Comparison of ENCODE assay signal across 10 cellular contexts in genomic region chr3:143998266-143998665, GRCh38. TPM values are rescaled to one million over a fixed set of nuclear protein-coding genes. Genes with fewer than 3 reads are reported as not detected.
A peak's percentile ranks its signal among the peaks of the same experiment; 100 is the strongest.
DNase-seq lines count a peak whose midpoint lies in the region; ATAC-seq, FAIRE-seq and TF ChIP-seq lines count a peak whose summit lies in the region.
"Had no signal": no experiment of that assay in that cellular context is flagged by ENCODE, and none has a peak within 500 bp of the region (broad histone marks: within the 10 kb centered on the region; RNA-seq: fewer than 3 reads in every experiment).

No MANE protein-coding gene starts in this region.

- TF ChIP-seq POLR2A in H54 (IDR thresholded peaks at IDR 0.05; ENCODE audit: low read depth, low read length) = no peak

- H3K27me3 ChIP-seq in PC-3 (ENCODE audit: low read length) (no peaks in the 10 kb centered on the region), Caco-2 (replicated peaks; ENCODE audit: control insufficient read depth, insufficient read depth, low read length) (no peaks in the 10 kb centered on the region)

- intact Hi-C loops in PC-3 (cut with micrococcal nuclease) (no loop called here), Caco-2 (cut with micrococcal nuclease; ENCODE audit: unreplicated experiment) (no loop called here)

- H3K9me2 ChIP-seq in PC-3 (replicated peaks; ENCODE audit: low read length) = no peaks in the 10 kb centered on the region

- no peak overlapping the region for H3K27ac ChIP-seq in PC-3 (ENCODE audit: low read length)

- CTCF ChIA-PET in PC-3 (lab: Charles Lee) (no interaction called here), Caco-2 (lab: Charles Lee) (no interaction called here)

- no peaks in the 10 kb centered on the region for H3K79me2 ChIP-seq in PC-3 (ENCODE audit: low read length)

- no peak overlapping the region for H3K4me3 Mint-ChIP-seq in Caco-2 (ENCODE audit: unreplicated experiment)

- no peaks in the 10 kb centered on the region for H3K9me3 Mint-ChIP-seq in Caco-2 (ENCODE audit: unreplicated experiment)

- H3K36me3 Mint-ChIP-seq in Caco-2 (ENCODE audit: insufficient read depth, unreplicated experiment) = peaks cover 31% of the 10 kb centered on the region

- H3F3A ChIP-seq in PC-3 (ENCODE audit: low read length, unreplicated experiment) = no peaks in the 10 kb centered on the region

- peak; percentile 99 for FAIRE-seq in H54 (lab: Jason Lieb, UNC)

- no TSS peak for BruUV-seq in PC-3 (replicated peaks; lab: Mats Ljungman, UMichigan)
- no TSS peak for BruUV-seq in Caco-2 (replicated peaks; lab: Mats Ljungman, UMichigan)

- TF ChIP-seq CTCF in PC-3 (conservative IDR thresholded peaks at IDR 0.05; ENCODE audit: low read depth, low read length) (no peak), Caco-2 (IDR thresholded peaks at IDR 0.05; ENCODE audit: insufficient read depth in 1 of 2, low read depth in 1 of 2, low read length in 1 of 2, severe bottlenecking in 1 of 2, unreplicated experiment in 1 of 2) (no peak)

- H3K36me3 ChIP-seq in PC-3 (ENCODE audit: low read depth, low read length) = no peaks in the 10 kb centered on the region; the same call in 1 of the 2 replicates
- H3K36me3 ChIP-seq in Caco-2 (ENCODE audit: control insufficient read depth, insufficient read depth, low read length) = no peaks in the 10 kb centered on the region; the same call in 1 of the 2 replicates

- H3K9ac ChIP-seq in PC-3 (ENCODE audit: low read length) = no peak overlapping the region

- no peak; the same call in none of the 2 replicates for ATAC-seq in PC-3
- ATAC-seq in GM19397 (IDR thresholded peaks at IDR 0.05; ENCODE audit: unreplicated experiment) = no peak

- POLR2A ChIA-PET in PC-3 (lab: Charles Lee; ENCODE audit: unreplicated experiment) (no interaction called here), Caco-2 (lab: Charles Lee) (no interaction called here)

- H4K20me1 ChIP-seq in PC-3 (ENCODE audit: low read length) = no peaks in the 10 kb centered on the region

- H3K9me3 ChIP-seq in PC-3 (ENCODE audit: low read length) (no peaks in the 10 kb centered on the region), Caco-2 (no peaks in the 10 kb centered on the region)

- no peak overlapping the region for H3K27ac Mint-ChIP-seq in Caco-2 (ENCODE audit: unreplicated experiment)

- H3K27me3 Mint-ChIP-seq in Caco-2 (ENCODE audit: insufficient read depth, unreplicated experiment) = no peaks in the 10 kb centered on the region

- no peak overlapping the region for H3K4me3 ChIP-seq in PC-3 (ENCODE audit: low read length)
- no peak overlapping the region for H3K4me3 ChIP-seq in Caco-2 (ENCODE audit: low read depth, low read length)

- 0 out of 2 replicates have a peak, but pooled peaks cover 3% of the 10 kb centered on the region for H3K4me1 ChIP-seq in PC-3 (ENCODE audit: insufficient read depth, low read length)
- no peaks in the 10 kb centered on the region for H3K4me1 ChIP-seq in Caco-2

- H3K4me1 Mint-ChIP-seq in Caco-2 (ENCODE audit: low read depth, unreplicated experiment) = no peaks in the 10 kb centered on the region

- DNase-seq in CD1c-positive myeloid dendritic cell (ENCODE audit: extremely low spot score) (peak; percentile 95), H54 (ENCODE audit: insufficient read length, low spot score) (peak; percentile 27), PC-3 (peak; percentile 56), iris pigment epithelial cell (ENCODE audit: low read depth) (peak; percentile 88), Caco-2 (no peak), cerebellar nuclear complex (lab: John Stamatoyannopoulos, UW) (no peak), kidney glomerular epithelial cell (lab: John Stamatoyannopoulos, UW) (no peak)
- DNase-seq: cortex of kidney, NCI-H69 had no signal

- no peak overlapping the region for H2AFZ ChIP-seq in PC-3 (ENCODE audit: low read length)

- H3K4me2 ChIP-seq in PC-3 (ENCODE audit: low read length) = peak overlapping the region; percentile 21; the same call in 1 of the 2 replicates

RNA-seq across cellular contexts. Expression of gene DIPK2A, which starts 26.6 kb away (rescaled TPM):
- total RNA-seq in PC-3 (2014; rRNA removed) (28.5 and 31.3 TPM in 2 replicates), Caco-2 (2022) (29.0 and 30.2 TPM in 2 replicates)

Comparison
In these comparisons a context has a peak if more than half of its experiments do, and no peak if none do; other contexts are left out.
1. DNase-seq: peak in CD1c-positive myeloid dendritic cell (single experiment), H54 (single experiment), PC-3 (single experiment) and iris pigment epithelial cell (single experiment); none in Caco-2 (0 of 2), cerebellar nuclear complex (0 of 2) and kidney glomerular epithelial cell (single experiment).